1 cellular context compared by ENCODE assay signal in genomic region chr16:2905988-2906387, GRCh38.
TF ChIP-seq lines count a peak whose summit lies in the region.

No MANE protein-coding gene starts in this region.

TF ChIP-seq in IMR-90, 13 proteins besides CTCF, POLR2A, EP300 and RAD21:
- peak; percentile 20; the same call in 1 of the 2 replicates for TF ChIP-seq MXI1 (IDR thresholded peaks at IDR 0.05; ENCODE audit: borderline replicate concordance, low read depth, low read length)
- TF ChIP-seq ELK1 (IDR thresholded peaks at IDR 0.05; ENCODE audit: borderline replicate concordance, low read depth, low read length): no peak
- TF ChIP-seq SMC3 (IDR thresholded peaks at IDR 0.05; ENCODE audit: low read depth, low read length): no peak
- no peak for TF ChIP-seq MAFK (IDR thresholded peaks at IDR 0.05; ENCODE audit: low read depth, low read length)
- TF ChIP-seq FOS (IDR thresholded peaks at IDR 0.05; ENCODE audit: low read depth, low read length): no peak
- no peak for TF ChIP-seq RCOR1 (IDR thresholded peaks at IDR 0.05; ENCODE audit: insufficient replicate concordance, low read length)
- TF ChIP-seq USF2 (IDR thresholded peaks at IDR 0.05; ENCODE audit: low read depth, low read length): peak; percentile 43; the same call in 1 of the 2 replicates
